In genomic region chr18:10134204-10134603, GRCh38 we compare ENCODE assay signal across 27 cellular contexts.
"Had no signal": no experiment of that assay in that cellular context is flagged by ENCODE, and none has a peak within 500 bp of the region (broad histone marks: within the 10 kb centered on the region; RNA-seq: fewer than 3 reads in every experiment).

No MANE protein-coding gene starts in this region.

- H3K27ac Mint-ChIP-seq: dendritic cell treated with granulocyte-macrophage colony-stimulating factor and Interleukin-4, amounts not matched to agents 40 ng/mL and 50 ng/mL, for 4 days; endodermal cell; natural killer cell treated with Interleukin-12 subunit alpha and Interleukin-12 subunit beta and Interleukin-15 and Interleukin-18, amount 100 ng/mL, for 72 hours; stimulated activated naive CD8-positive, alpha-beta T cell treated with anti-CD3 and anti-CD28 coated beads, Interleukin-15, amount 100 ng/mL, for 72 hours had no signal

- H3K9me3 Mint-ChIP-seq: dendritic cell treated with granulocyte-macrophage colony-stimulating factor and Interleukin-4, amounts not matched to agents 40 ng/mL and 50 ng/mL, for 4 days; endodermal cell; natural killer cell treated with Interleukin-12 subunit alpha and Interleukin-12 subunit beta and Interleukin-15 and Interleukin-18, amount 100 ng/mL, for 72 hours; stimulated activated naive CD8-positive, alpha-beta T cell treated with anti-CD3 and anti-CD28 coated beads, Interleukin-15, amount 100 ng/mL, for 72 hours had no signal

- H3K9me3 ChIP-seq: colonic mucosa, gastrocnemius medialis, left lung, mucosa of descending colon, prostate gland, right atrium auricular region, suprapubic skin, vagina had no signal

- H3K4me3 ChIP-seq: colonic mucosa, gastrocnemius medialis, left lung, mucosa of descending colon, prostate gland, right atrium auricular region, smooth muscle cell, suprapubic skin, vagina had no signal

- H3K36me3 ChIP-seq: colonic mucosa, gastrocnemius medialis, left lung, prostate gland, right atrium auricular region, suprapubic skin, vagina had no signal

- DNase-seq: colonic mucosa; effector CD8-positive, alpha-beta T cell; endodermal cell; foreskin fibroblast; gastrocnemius medialis; kidney; left cardiac atrium; left lung; mucosa of descending colon; naive B cell; occipital lobe; stimulated activated CD4-positive, alpha-beta T cell treated with anti-CD3 and anti-CD28 coated beads, Interleukin-12 subunit alpha, Interleukin-12 subunit beta, amount 100 ng/mL, for 4 hours; stimulated activated CD4-positive, alpha-beta T cell treated with anti-CD3 and anti-CD28 coated beads, Interleukin-1b, Interleukin-23, amount 100 ng/mL, for 48 hours; stimulated activated CD4-positive, alpha-beta T cell treated with anti-CD3 and anti-CD28 coated beads, Interleukin-4, amount 100 ng/mL, for 1 hour; stimulated activated CD8-positive, alpha-beta memory T cell treated with anti-CD3 and anti-CD28 coated beads, Interleukin-4, amount 100 ng/mL, for 48 hours; stimulated activated naive CD4-positive, alpha-beta T cell; stimulated activated naive CD8-positive, alpha-beta T cell treated with anti-CD3 and anti-CD28 coated beads, Interleukin-15, amount 100 ng/mL, for 72 hours; trophoblast cell had no signal

- H3K9ac ChIP-seq: parathyroid adenoma had no signal

- H3K4me3 Mint-ChIP-seq: dendritic cell treated with granulocyte-macrophage colony-stimulating factor and Interleukin-4, amounts not matched to agents 40 ng/mL and 50 ng/mL, for 4 days; endodermal cell; naive B cell; natural killer cell treated with Interleukin-12 subunit alpha and Interleukin-12 subunit beta and Interleukin-15 and Interleukin-18, amount 100 ng/mL, for 72 hours; stimulated activated naive CD8-positive, alpha-beta T cell treated with anti-CD3 and anti-CD28 coated beads, Interleukin-15, amount 100 ng/mL, for 72 hours had no signal

- H3K36me3 Mint-ChIP-seq: naive B cell; natural killer cell treated with Interleukin-12 subunit alpha and Interleukin-12 subunit beta and Interleukin-15 and Interleukin-18, amount 100 ng/mL, for 72 hours had no signal

- H3K27ac ChIP-seq: colonic mucosa, epithelial cell of prostate, gastrocnemius medialis, left lung, parathyroid adenoma, prostate gland, right atrium auricular region, suprapubic skin, vagina had no signal
